ENCODE assay signal across 23 cellular contexts in genomic region chr20:4855555-4855954, GRCh38.
"Had no signal": no experiment of that assay in that cellular context is flagged by ENCODE, and none has a peak within 500 bp of the region (broad histone marks: within the 10 kb centered on the region; RNA-seq: fewer than 3 reads in every experiment).

No MANE protein-coding gene starts in this region.

- H3K27me3 Mint-ChIP-seq: activated CD4-positive, alpha-beta memory T cell treated with anti-CD3 and anti-CD28 coated beads for 36 hours; naive B cell; T-cell had no signal

- H3K9me3 ChIP-seq: right atrium auricular region, spleen, testis, transverse colon had no signal

- H3K27ac Mint-ChIP-seq: activated CD4-positive, alpha-beta memory T cell treated with anti-CD3 and anti-CD28 coated beads for 36 hours; activated T-cell treated with anti-CD3 and anti-CD28 coated beads, Interleukin-2, amount 50 U/mL, for 72 hours; mesothelial cell of epicardium; T-cell had no signal

- H3K79me2 ChIP-seq: parathyroid adenoma had no signal

- ATAC-seq: activated naive CD4-positive, alpha-beta T cell treated with anti-CD3 and anti-CD28 coated beads, Interleukin-2, amount 50 U/mL, for 72 hours; activated T-cell treated with anti-CD3 and anti-CD28 coated beads, Interleukin-2, amount 50 U/mL, for 72 hours; left ventricle myocardium superior; T-cell had no signal

- DNase-seq: activated CD4-positive, alpha-beta memory T cell treated with anti-CD3 and anti-CD28 coated beads for 36 hours; activated CD4-positive, alpha-beta T cell treated with anti-CD3 and anti-CD28 coated beads for 4 hours; activated naive CD4-positive, alpha-beta T cell; activated T-cell treated with anti-CD3 and anti-CD28 coated beads, Interleukin-2, amount 50 U/mL, for 72 hours; anterior cingulate cortex; dermis blood vessel endothelial cell; effector CD4-positive, alpha-beta T cell; islet precursor cell; left ventricle myocardium superior; mammary epithelial cell; naive B cell; nucleus accumbens; spleen; stimulated activated naive CD4-positive, alpha-beta T cell treated with Interleukin-2 at 50 U/mL for 16 hours; T-cell; testis; transverse colon had no signal

- H3K27ac ChIP-seq: epithelial cell of prostate, parathyroid adenoma, right atrium auricular region, testis, transverse colon had no signal

- H3K4me3 Mint-ChIP-seq: activated CD4-positive, alpha-beta memory T cell treated with anti-CD3 and anti-CD28 coated beads for 36 hours; activated T-cell treated with anti-CD3 and anti-CD28 coated beads, Interleukin-2, amount 50 U/mL, for 72 hours; mesothelial cell of epicardium; naive B cell; neural crest cell; T-cell had no signal

- H3K27me3 ChIP-seq: right atrium auricular region, spleen, testis, transverse colon had no signal

- H2AFZ ChIP-seq: parathyroid adenoma had no signal

- H3K9me3 Mint-ChIP-seq: activated CD4-positive, alpha-beta memory T cell treated with anti-CD3 and anti-CD28 coated beads for 36 hours; activated naive CD4-positive, alpha-beta T cell treated with anti-CD3 and anti-CD28 coated beads, Interleukin-2, amount 50 U/mL, for 72 hours; activated T-cell treated with anti-CD3 and anti-CD28 coated beads, Interleukin-2, amount 50 U/mL, for 72 hours; mesothelial cell of epicardium; naive B cell; neural crest cell; T-cell had no signal

- H3K4me1 Mint-ChIP-seq: mesothelial cell of epicardium, naive B cell, neural crest cell, T-cell had no signal

- H3K4me3 ChIP-seq: right atrium auricular region, spleen, testis, transverse colon had no signal

- H3K4me1 ChIP-seq: parathyroid adenoma, spleen, testis, transverse colon had no signal
